In genomic region chr5:139649082-139649991, GRCh38 we compare ENCODE assay signal across 8 cellular contexts. TPM values are rescaled to one million over a fixed set of nuclear protein-coding genes. Genes with fewer than 3 reads are reported as not detected.
DNase-seq lines count a peak whose midpoint lies in the region; ATAC-seq lines count a peak whose summit lies in the region.

No MANE protein-coding gene starts in this region.

- H3K27ac ChIP-seq in skeletal muscle tissue (ENCODE audit: low read depth, low read length), result peak overlapping the region; percentile 85

- peaks cover 0 to 2% (median 0%) of the 10 kb centered on the region in 3 donors for H3K36me3 ChIP-seq in skeletal muscle tissue (ENCODE audit: control insufficient read depth in 3 of 3, insufficient read depth in 3 of 3, low read length in 3 of 3)

- H3K27me3 ChIP-seq in skeletal muscle tissue (ENCODE audit: control insufficient read depth in 3 of 3, insufficient read depth in 3 of 3, low read length in 3 of 3), result no peaks in the 10 kb centered on the region

- no peak overlapping the region for H3K27ac Mint-ChIP-seq in activated naive CD8-positive, alpha-beta T cell treated with anti-CD3 and anti-CD28 coated beads, Interleukin-2, amount 10 ng/mL, durations not matched to agents 7 days and 5 days

- H3K9me3 Mint-ChIP-seq in activated naive CD8-positive, alpha-beta T cell treated with anti-CD3 and anti-CD28 coated beads, Interleukin-2, amount 10 ng/mL, durations not matched to agents 7 days and 5 days, result no peaks in the 10 kb centered on the region

- DNase-seq in Caki2 (ENCODE audit: low read depth) (peak; percentile 44), NCI-H510A (lab: John Stamatoyannopoulos, UW) (no peak)
- DNase-seq in Jurkat, Clone E6-1 (ENCODE audit: low read depth, low spot score), result no peak
- peak; percentile 55 for DNase-seq in activated naive CD8-positive, alpha-beta T cell treated with anti-CD3 and anti-CD28 coated beads, Interleukin-2, amount 10 ng/mL, durations not matched to agents 7 days and 5 days
- DNase-seq in stimulated activated CD4-positive, alpha-beta T cell treated with anti-CD3 and anti-CD28 coated beads, Interleukin-4, amount 100 ng/mL, for 4 hours, result no peak

- H3K4me1 ChIP-seq in skeletal muscle tissue (ENCODE audit: control insufficient read depth in 3 of 3, insufficient read depth in 3 of 3, low read length in 3 of 3), result peaks cover 46 to 58% (median 52%) of the 10 kb centered on the region in 3 donors

- H3K4me3 ChIP-seq in Jurkat, Clone E6-1 (ENCODE audit: low read length), result peak overlapping the region; percentile 52
- H3K4me3 ChIP-seq in iPS-11a (ENCODE audit: low read depth, low read length) (peak overlapping the region; percentile 86), skeletal muscle tissue (ENCODE audit: low read length in 3 of 3) (peak overlapping the region; percentile 82 to 85 (median 85))

- H3K4me1 Mint-ChIP-seq in activated naive CD8-positive, alpha-beta T cell treated with anti-CD3 and anti-CD28 coated beads, Interleukin-2, amount 10 ng/mL, durations not matched to agents 7 days and 5 days, result peaks cover 38% of the 10 kb centered on the region

- ATAC-seq in activated naive CD8-positive, alpha-beta T cell treated with anti-CD3 and anti-CD28 coated beads, Interleukin-2, amount 10 ng/mL, durations not matched to agents 7 days and 5 days (ENCODE audit: low read depth), result no peak
- ATAC-seq in GM21717 (IDR thresholded peaks at IDR 0.05; ENCODE audit: unreplicated experiment), result no peak

- H3K36me3 Mint-ChIP-seq in activated naive CD8-positive, alpha-beta T cell treated with anti-CD3 and anti-CD28 coated beads, Interleukin-2, amount 10 ng/mL, durations not matched to agents 7 days and 5 days, result no peaks in the 10 kb centered on the region

- no peaks in the 10 kb centered on the region for H3K9me3 ChIP-seq in skeletal muscle tissue (ENCODE audit: control insufficient read depth in 3 of 3, low read length in 3 of 3)

- peak overlapping the region; percentile 92 to 97 (median 94) for H3K9ac ChIP-seq in skeletal muscle tissue (ENCODE audit: low read depth in 1 of 3, low read length in 3 of 3)

- in situ Hi-C loops in Caki2 (cut with HindIII; ENCODE audit: low pct_unique_long_range_greater_than_20kb, low sequenced_read_pairs), result no loop called here

- peak overlapping the region; percentile 80 for H3K4me3 Mint-ChIP-seq in activated naive CD8-positive, alpha-beta T cell treated with anti-CD3 and anti-CD28 coated beads, Interleukin-2, amount 10 ng/mL, durations not matched to agents 7 days and 5 days

- POLR2A ChIA-PET in activated naive CD8-positive, alpha-beta T cell treated with anti-CD3 and anti-CD28 coated beads, Interleukin-2, amount 10 ng/mL, durations not matched to agents 7 days and 5 days (lab: Charles Lee), result interaction anchor here (1.8 kb wide), 1 partner anchor 11 kb away, joined by 8 read pairs; no protein-coding TSS in a partner anchor

- peaks cover 72% of the 10 kb centered on the region for H3K27me3 Mint-ChIP-seq in activated naive CD8-positive, alpha-beta T cell treated with anti-CD3 and anti-CD28 coated beads, Interleukin-2, amount 10 ng/mL, durations not matched to agents 7 days and 5 days

RNA-seq across cellular contexts. Expression of gene CXXC5, which starts 1.2 kb away (rescaled TPM):
- total RNA-seq in Caki2 (2014; rRNA removed; shearing (Covaris generic); ENCODE audit: low replicate concordance), result 71.9 and 96.8 TPM in 2 replicates
- polyA plus RNA-seq in Jurkat, Clone E6-1 (2012; ENCODE audit: insufficient read depth, insufficient read length), result 9.5 TPM
- 1 to 10 TPM; 3.5 to 4.6 TPM for total RNA-seq in activated naive CD8-positive, alpha-beta T cell treated with anti-CD3 and anti-CD28 coated beads, Interleukin-2, amount 10 ng/mL, durations not matched to agents 7 days and 5 days
- total RNA-seq in skeletal muscle tissue, result 66.8 TPM

Comparison
In these comparisons a context has a peak if more than half of its experiments do, and no peak if none do; other contexts are left out.
1. DNase-seq: peak in Caki2 (single experiment) and activated naive CD8-positive, alpha-beta T cell treated with anti-CD3 and anti-CD28 coated beads, Interleukin-2, amount 10 ng/mL, durations not matched to agents 7 days and 5 days (single experiment); none in Jurkat, Clone E6-1 (single experiment), NCI-H510A (single experiment) and stimulated activated CD4-positive, alpha-beta T cell treated with anti-CD3 and anti-CD28 coated beads, Interleukin-4, amount 100 ng/mL, for 4 hours (0 of 2).
2. RNA of gene CXXC5, which starts 1.2 kb away (total RNA-seq): 71.9 to 96.8 TPM in Caki2 and 66.8 TPM in skeletal muscle tissue (single experiment); 3.5 to 4.6 TPM in activated naive CD8-positive, alpha-beta T cell treated with anti-CD3 and anti-CD28 coated beads, Interleukin-2, amount 10 ng/mL, durations not matched to agents 7 days and 5 days; every median in the first group is over 10 times any median in the second.
3. Peak in every context shown above with its lines, with median percentiles within 50 percentile points of each other: H3K4me3 ChIP-seq.